ENCODE assay signal across 1 cellular context in the genomic region with DNA sequence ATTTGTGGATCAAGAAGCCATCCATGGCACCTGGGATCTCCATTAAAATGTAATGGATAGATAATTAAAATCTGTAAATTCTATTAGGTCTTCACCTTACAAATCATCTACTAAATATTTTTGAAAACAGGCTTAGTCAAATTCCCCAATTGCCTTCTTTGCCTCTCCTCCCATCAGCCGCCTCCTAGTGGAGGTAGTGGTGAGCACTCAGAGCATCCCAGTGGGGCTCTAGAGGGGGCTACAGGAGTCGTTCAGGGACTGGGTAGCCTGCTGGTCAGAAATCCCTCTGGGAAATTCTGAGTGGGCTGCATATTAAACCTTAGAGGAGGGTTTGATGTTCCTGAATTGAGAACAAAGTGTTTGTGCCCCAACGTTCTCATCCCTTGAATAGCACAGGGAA.
TF ChIP-seq lines count a peak whose summit lies in the region.

No MANE protein-coding gene starts in this region.

TF ChIP-seq in K562, 482 proteins besides CTCF, POLR2A, EP300 and RAD21 (continued from another document):
- TF ChIP-seq ZNF316 (IDR thresholded peaks at IDR 0.05) (no peak), POLR2G (IDR thresholded peaks at IDR 0.05; ENCODE audit: low read depth, low read length) (no peak), TRIM24 (IDR thresholded peaks at IDR 0.05) (no peak), ZNF212 (CRISPR knock-in tag; IDR thresholded peaks at IDR 0.05) (no peak), CBX1 (IDR thresholded peaks at IDR 0.05; ENCODE audit: low read depth) (no peak), LCOR (CRISPR knock-in tag; IDR thresholded peaks at IDR 0.05) (no peak), SRF (CRISPR knock-in tag; IDR thresholded peaks at IDR 0.05) (no peak)
- TF ChIP-seq, protein P1, sequence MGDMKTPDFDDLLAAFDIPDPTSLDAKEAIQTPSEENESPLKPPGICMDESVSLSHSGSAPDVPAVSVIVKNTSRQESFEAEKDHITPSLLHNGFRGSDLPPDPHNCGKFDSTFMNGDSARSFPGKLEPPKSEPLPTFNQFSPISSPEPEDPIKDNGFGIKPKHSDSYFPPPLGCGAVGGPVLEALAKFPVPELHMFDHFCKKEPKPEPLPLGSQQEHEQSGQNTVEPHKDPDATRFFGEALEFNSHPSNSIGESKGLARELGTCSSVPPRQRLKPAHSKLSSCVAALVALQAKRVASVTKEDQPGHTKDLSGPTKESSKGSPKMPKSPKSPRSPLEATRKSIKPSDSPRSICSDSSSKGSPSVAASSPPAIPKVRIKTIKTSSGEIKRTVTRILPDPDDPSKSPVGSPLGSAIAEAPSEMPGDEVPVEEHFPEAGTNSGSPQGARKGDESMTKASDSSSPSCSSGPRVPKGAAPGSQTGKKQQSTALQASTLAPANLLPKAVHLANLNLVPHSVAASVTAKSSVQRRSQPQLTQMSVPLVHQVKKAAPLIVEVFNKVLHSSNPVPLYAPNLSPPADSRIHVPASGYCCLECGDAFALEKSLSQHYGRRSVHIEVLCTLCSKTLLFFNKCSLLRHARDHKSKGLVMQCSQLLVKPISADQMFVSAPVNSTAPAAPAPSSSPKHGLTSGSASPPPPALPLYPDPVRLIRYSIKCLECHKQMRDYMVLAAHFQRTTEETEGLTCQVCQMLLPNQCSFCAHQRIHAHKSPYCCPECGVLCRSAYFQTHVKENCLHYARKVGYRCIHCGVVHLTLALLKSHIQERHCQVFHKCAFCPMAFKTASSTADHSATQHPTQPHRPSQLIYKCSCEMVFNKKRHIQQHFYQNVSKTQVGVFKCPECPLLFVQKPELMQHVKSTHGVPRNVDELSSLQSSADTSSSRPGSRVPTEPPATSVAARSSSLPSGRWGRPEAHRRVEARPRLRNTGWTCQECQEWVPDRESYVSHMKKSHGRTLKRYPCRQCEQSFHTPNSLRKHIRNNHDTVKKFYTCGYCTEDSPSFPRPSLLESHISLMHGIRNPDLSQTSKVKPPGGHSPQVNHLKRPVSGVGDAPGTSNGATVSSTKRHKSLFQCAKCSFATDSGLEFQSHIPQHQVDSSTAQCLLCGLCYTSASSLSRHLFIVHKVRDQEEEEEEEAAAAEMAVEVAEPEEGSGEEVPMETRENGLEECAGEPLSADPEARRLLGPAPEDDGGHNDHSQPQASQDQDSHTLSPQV (IDR thresholded peaks at IDR 0.05): no peak
- TF ChIP-seq, protein P2, sequence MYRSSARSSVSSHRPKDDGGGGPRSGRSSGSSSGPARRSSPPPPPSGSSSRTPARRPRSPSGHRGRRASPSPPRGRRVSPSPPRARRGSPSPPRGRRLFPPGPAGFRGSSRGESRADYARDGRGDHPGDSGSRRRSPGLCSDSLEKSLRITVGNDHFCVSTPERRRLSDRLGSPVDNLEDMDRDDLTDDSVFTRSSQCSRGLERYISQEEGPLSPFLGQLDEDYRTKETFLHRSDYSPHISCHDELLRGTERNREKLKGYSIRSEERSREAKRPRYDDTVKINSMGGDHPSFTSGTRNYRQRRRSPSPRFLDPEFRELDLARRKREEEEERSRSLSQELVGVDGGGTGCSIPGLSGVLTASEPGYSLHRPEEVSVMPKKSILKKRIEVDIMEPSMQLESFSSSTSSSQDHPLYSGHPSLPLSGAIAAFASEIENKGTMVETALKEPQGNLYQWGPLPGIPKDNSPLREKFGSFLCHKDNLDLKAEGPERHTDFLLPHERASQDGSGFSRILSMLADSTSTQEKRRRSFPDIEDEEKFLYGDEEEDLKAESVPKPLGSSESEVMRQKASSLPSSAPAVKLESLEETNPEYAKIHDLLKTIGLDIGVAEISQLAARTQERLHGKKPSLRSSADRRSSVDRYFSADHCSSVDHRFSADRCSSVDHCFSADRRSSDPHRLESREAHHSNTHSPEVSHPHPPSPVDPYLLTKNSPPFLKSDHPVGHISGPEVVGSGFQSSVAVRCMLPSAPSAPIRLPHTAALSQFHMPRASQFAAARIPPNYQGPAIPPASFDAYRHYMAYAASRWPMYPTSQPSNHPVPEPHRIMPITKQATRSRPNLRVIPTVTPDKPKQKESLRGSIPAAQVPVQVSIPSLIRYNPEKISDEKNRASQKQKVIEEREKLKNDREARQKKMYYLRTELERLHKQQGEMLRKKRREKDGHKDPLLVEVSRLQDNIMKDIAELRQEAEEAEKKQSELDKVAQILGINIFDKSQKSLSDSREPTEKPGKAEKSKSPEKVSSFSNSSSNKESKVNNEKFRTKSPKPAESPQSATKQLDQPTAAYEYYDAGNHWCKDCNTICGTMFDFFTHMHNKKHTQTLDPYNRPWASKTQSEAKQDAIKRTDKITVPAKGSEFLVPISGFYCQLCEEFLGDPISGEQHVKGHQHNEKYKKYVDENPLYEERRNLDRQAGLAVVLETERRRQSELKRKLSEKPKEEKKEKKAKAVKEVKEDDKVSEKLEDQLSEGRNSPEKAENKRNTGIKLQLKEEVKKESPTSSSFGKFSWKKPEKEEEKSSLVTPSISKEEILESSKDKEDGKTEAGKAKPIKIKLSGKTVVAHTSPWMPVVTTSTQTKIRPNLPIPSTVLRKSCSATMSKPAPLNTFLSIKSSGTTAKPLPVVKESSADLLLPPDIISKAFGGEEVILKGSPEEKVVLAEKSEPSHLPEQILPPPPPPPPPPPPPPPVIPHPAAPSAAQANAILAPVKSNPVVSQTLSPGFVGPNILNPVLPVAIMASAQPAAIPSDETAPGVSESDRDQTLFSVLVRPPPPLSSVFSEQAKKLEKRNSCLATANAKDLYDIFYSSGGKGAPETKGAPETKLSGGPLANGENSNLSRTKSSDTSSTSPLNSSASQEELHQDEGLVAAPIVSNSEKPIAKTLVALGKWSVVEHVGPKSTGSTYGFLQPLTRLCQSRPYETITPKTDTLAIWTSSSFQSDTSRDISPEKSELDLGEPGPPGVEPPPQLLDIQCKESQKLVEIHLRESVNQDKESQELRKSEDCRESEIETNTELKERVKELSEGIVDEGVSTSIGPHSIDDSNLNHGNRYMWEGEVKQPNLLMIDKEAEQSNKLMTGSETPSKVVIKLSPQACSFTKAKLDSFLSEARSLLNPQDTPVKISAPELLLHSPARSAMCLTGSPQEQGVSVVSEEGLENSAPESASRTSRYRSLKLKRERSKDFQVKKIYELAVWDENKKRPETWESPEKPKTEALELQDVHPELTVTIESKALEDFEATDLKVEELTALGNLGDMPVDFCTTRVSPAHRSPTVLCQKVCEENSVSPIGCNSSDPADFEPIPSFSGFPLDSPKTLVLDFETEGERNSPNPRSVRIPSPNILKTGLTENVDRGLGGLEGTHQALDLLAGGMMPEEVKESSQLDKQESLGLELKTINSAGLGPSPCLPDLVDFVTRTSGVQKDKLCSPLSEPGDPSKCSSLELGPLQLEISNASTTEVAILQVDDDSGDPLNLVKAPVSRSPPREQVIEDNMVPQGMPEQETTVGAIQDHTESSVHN (IDR thresholded peaks at IDR 0.05; ENCODE audit: borderline replicate concordance in 1 of 2, low read depth in 1 of 2): no peak
